In genomic region chr15:70267879-70268278, GRCh38 we compare ENCODE assay signal across 13 cellular contexts.
A peak's percentile ranks its signal among the peaks of the same experiment; 100 is the strongest.
DNase-seq lines count a peak whose midpoint lies in the region; ATAC-seq and TF ChIP-seq lines count a peak whose summit lies in the region.
"Had no signal": no experiment of that assay in that cellular context is flagged by ENCODE, and none has a peak within 500 bp of the region (broad histone marks: within the 10 kb centered on the region; RNA-seq: fewer than 3 reads in every experiment).

No MANE protein-coding gene starts in this region.

- H3K4me3 Mint-ChIP-seq in naive B cell = peak overlapping the region in 4 of 8 donors; percentile 56 to 78 (median 66)

- intact Hi-C loops in mammary epithelial cell (cut with micrococcal nuclease) = no loop called here

- dilution Hi-C loops in mammary epithelial cell (cut with HindIII; ENCODE audit: low sequenced_read_pairs) = no loop called here

- in situ Hi-C loops in mammary epithelial cell (cut with MboI; ENCODE audit: low sequenced_read_pairs in 2 of 2) = no loop called here

- H3K36me3 ChIP-seq in mammary epithelial cell (ENCODE audit: insufficient read depth, low read length) (no peaks in the 10 kb centered on the region), smooth muscle cell (ENCODE audit: low read depth) (no peaks in the 10 kb centered on the region)
- H3K36me3 ChIP-seq: thoracic aorta had no signal

- no peak overlapping the region for H3K9ac ChIP-seq in mammary epithelial cell (ENCODE audit: insufficient read depth, low read length)
- H3K9ac ChIP-seq in smooth muscle cell (ENCODE audit: low read depth) = no peak overlapping the region

- H3K27ac ChIP-seq in mammary epithelial cell (ENCODE audit: insufficient read depth, low read depth, low read length) = no peak overlapping the region
- H3K27ac ChIP-seq in smooth muscle cell (ENCODE audit: low read depth) = no peak overlapping the region
- H3K27ac ChIP-seq: thoracic aorta had no signal

- no peaks in the 10 kb centered on the region for H3K9me3 ChIP-seq in mammary epithelial cell (replicated peaks; ENCODE audit: insufficient read depth, low read length)
- H3K9me3 ChIP-seq in smooth muscle cell (replicated peaks; ENCODE audit: low read depth) = no peaks in the 10 kb centered on the region
- H3K9me3 ChIP-seq: thoracic aorta had no signal

- no peaks in the 10 kb centered on the region for H3K36me3 Mint-ChIP-seq in naive B cell

- H3K79me2 ChIP-seq in mammary epithelial cell (ENCODE audit: insufficient read depth, low read length) (no peaks in the 10 kb centered on the region), smooth muscle cell (ENCODE audit: low read depth) (no peaks in the 10 kb centered on the region)

- CTCF ChIA-PET in mammary epithelial cell (lab: Charles Lee; ENCODE audit: low non-redundant PET) = interaction anchor here (0.7 kb wide), 1 partner anchor 166 kb away, joined by 4 read pairs; no protein-coding TSS in a partner anchor

- ATAC-seq in naive B cell (ENCODE audit: low read depth in 2 of 2) = no peak
- ATAC-seq in GM18909 (IDR thresholded peaks at IDR 0.05; ENCODE audit: poor library complexity, unreplicated experiment) = no peak

- no TSS peak for BruUV-seq in mammary epithelial cell (replicated peaks; lab: Mats Ljungman, UMichigan)

- H3K9me3 Mint-ChIP-seq in naive B cell = no peaks in the 10 kb centered on the region

- no peaks in the 10 kb centered on the region for H4K20me1 ChIP-seq in mammary epithelial cell (ENCODE audit: insufficient read depth, low read length)
- H4K20me1 ChIP-seq in smooth muscle cell (ENCODE audit: low read depth) = no peaks in the 10 kb centered on the region

- DNase-seq in EL = peak; percentile 46
- peak; percentile 64 for DNase-seq in MV-4-11 (lab: John Stamatoyannopoulos, UW)
- DNase-seq in mammary epithelial cell = peak; percentile 73
- DNase-seq in naive B cell = no peak
- DNase-seq in NCI-H2171 treated with DMSO at 0.1 percent for 48 hours (lab: John Stamatoyannopoulos, UW) = no peak
- DNase-seq in smooth muscle cell (lab: John Stamatoyannopoulos, UW; ENCODE audit: unreplicated experiment) = no peak
- no peak for DNase-seq in NCI-H2029 (lab: John Stamatoyannopoulos, UW)
- DNase-seq: activated CD8-positive, alpha-beta memory T cell treated with anti-CD3 and anti-CD28 coated beads for 24 hours; activated effector memory CD4-positive, alpha-beta T cell treated with Interleukin-2 at 50 U/mL for 16 hours; DMS53 had no signal

- no peak overlapping the region for H3K4me2 ChIP-seq in mammary epithelial cell (ENCODE audit: insufficient read depth, low read depth, low read length)
- no peak overlapping the region for H3K4me2 ChIP-seq in smooth muscle cell

- H3K27ac Mint-ChIP-seq in naive B cell = peak overlapping the region in 5 of 6 donors; percentile 7 to 68 (median 34)
- H3K27ac Mint-ChIP-seq: progenitor cell of endocrine pancreas had no signal

- H3F3A ChIP-seq in smooth muscle cell (ENCODE audit: low read depth) = peaks cover 18% of the 10 kb centered on the region

- H3K4me3 ChIP-seq in mammary epithelial cell (replicated peaks in 1 of 3; ENCODE audit: insufficient read depth in 1 of 3, low read depth in 2 of 3, low read length in 3 of 3) = no peak overlapping the region
- H3K4me3 ChIP-seq in smooth muscle cell = no peak overlapping the region
- H3K4me3 ChIP-seq: thoracic aorta had no signal

- H3K27me3 Mint-ChIP-seq in naive B cell = peaks cover 0 to 21% (median 0%) of the 10 kb centered on the region in 3 donors

- peaks cover 76 to 98% (median 88%) of the 10 kb centered on the region in 3 donors for H3K4me1 Mint-ChIP-seq in naive B cell

- no peaks in the 10 kb centered on the region for H3K27me3 ChIP-seq in mammary epithelial cell (ENCODE audit: insufficient read depth, low read length)
- no peaks in the 10 kb centered on the region for H3K27me3 ChIP-seq in smooth muscle cell (ENCODE audit: low read depth)

- TF ChIP-seq CTCF in mammary epithelial cell (conservative IDR thresholded peaks at IDR 0.05 in 1 of 2, IDR thresholded peaks at IDR 0.05 in 1 of 2; ENCODE audit: extremely low read depth in 1 of 2, insufficient read depth in 1 of 2, low read depth in 1 of 2, low read length in 2 of 2) = no peak
- TF ChIP-seq CTCF in smooth muscle cell (IDR thresholded peaks at IDR 0.05; ENCODE audit: borderline replicate concordance, insufficient read depth, poor library complexity, severe bottlenecking) = no peak

- H3K4me1 ChIP-seq in mammary epithelial cell (ENCODE audit: insufficient read depth, low read length) (peaks cover 29% of the 10 kb centered on the region), smooth muscle cell (ENCODE audit: low read depth) (peaks cover 41% of the 10 kb centered on the region)

- no peak overlapping the region for H2AFZ ChIP-seq in mammary epithelial cell (ENCODE audit: low read depth, low read length)
- no peak overlapping the region for H2AFZ ChIP-seq in smooth muscle cell (ENCODE audit: low read depth)

- 21% methylated on average over 6 of the region's 6 CpGs for WGBS in mammary epithelial cell (ENCODE audit: low coverage, missing lambda C conversion rate)
- WGBS in smooth muscle cell (ENCODE audit: low lambda C conversion rate) = 37% methylated on average over 6 of the region's 6 CpGs

Comparison
In these comparisons a context has a peak if more than half of its experiments do, and no peak if none do; other contexts are left out.
1. DNase-seq: peak in EL (single experiment), MV-4-11 (single experiment) and mammary epithelial cell (single experiment); none in naive B cell (single experiment), NCI-H2171 treated with DMSO at 0.1 percent for 48 hours (single experiment), smooth muscle cell (single experiment) and NCI-H2029 (single experiment).